20 cellular contexts compared by ENCODE assay signal in genomic region chr1:62954758-62955157, GRCh38.
"Had no signal": no experiment of that assay in that cellular context is flagged by ENCODE, and none has a peak within 500 bp of the region (broad histone marks: within the 10 kb centered on the region; RNA-seq: fewer than 3 reads in every experiment).

No MANE protein-coding gene starts in this region.

- H3K4me3 ChIP-seq: esophagus muscularis mucosa, gastroesophageal sphincter, lung, sigmoid colon, skin epidermis, stomach, thoracic aorta, transverse colon had no signal

- H3K27ac Mint-ChIP-seq: effector memory CD8-positive, alpha-beta T cell; naive B cell; nephron progenitor cell had no signal

- H3K27ac ChIP-seq: epithelial cell of prostate, esophagus muscularis mucosa, gastroesophageal sphincter, sigmoid colon, skin epidermis, stomach, thoracic aorta, transverse colon had no signal

- H3K27me3 ChIP-seq: sigmoid colon had no signal

- H3K9me3 ChIP-seq: esophagus muscularis mucosa, gastroesophageal sphincter, sigmoid colon, stomach, thoracic aorta, transverse colon had no signal

- H3K36me3 Mint-ChIP-seq: naive B cell had no signal

- DNase-seq: effector memory CD8-positive, alpha-beta T cell; foreskin fibroblast; left colon; left ventricle myocardium superior; mesenchymal stem cell; naive B cell; nephron progenitor cell; posterior cingulate gyrus; sigmoid colon; stimulated activated CD4-positive, alpha-beta T cell treated with anti-CD3 and anti-CD28 coated beads, Interleukin-12 subunit alpha, Interleukin-12 subunit beta, amount 100 ng/mL, for 4 hours; stimulated activated naive CD4-positive, alpha-beta T cell; stomach; substantia nigra; transverse colon had no signal

- H3K9me3 Mint-ChIP-seq: effector memory CD8-positive, alpha-beta T cell; naive B cell; nephron progenitor cell had no signal

- H3K4me1 Mint-ChIP-seq: naive B cell had no signal

- H3K4me1 ChIP-seq: esophagus muscularis mucosa, gastroesophageal sphincter, sigmoid colon, stomach, transverse colon had no signal

- H3K4me3 Mint-ChIP-seq: effector memory CD8-positive, alpha-beta T cell; naive B cell; nephron progenitor cell had no signal

- H3K36me3 ChIP-seq: esophagus muscularis mucosa, gastroesophageal sphincter, sigmoid colon, stomach, thoracic aorta, transverse colon had no signal

- ATAC-seq: effector memory CD8-positive, alpha-beta T cell; gastroesophageal sphincter; left colon; left ventricle myocardium superior had no signal
